ENCODE assay signal across 18 cellular contexts in the genomic region with DNA sequence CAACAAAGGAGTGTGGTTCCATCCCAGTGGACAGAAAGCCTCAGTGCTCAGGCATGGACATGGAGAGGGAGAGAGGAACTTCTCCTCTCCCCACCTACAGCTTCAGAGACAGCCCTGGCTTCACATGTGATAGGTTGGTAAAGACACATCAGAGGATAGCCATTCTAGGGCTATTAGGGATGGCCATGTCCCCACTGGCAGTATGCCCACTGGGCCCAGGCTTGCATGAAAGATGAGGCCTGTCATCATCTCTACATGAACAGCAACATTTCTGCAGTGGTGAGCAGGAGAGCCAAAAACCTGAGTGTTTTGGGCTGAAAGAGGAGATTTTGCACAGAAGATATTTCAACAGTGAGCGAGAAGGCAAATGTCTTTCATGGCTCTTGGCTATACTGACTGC.
"Had no signal": no experiment of that assay in that cellular context is flagged by ENCODE, and none has a peak within 500 bp of the region (broad histone marks: within the 10 kb centered on the region; RNA-seq: fewer than 3 reads in every experiment).

No MANE protein-coding gene starts in this region.

- H3K27ac ChIP-seq: body of pancreas, dorsolateral prefrontal cortex, lower lobe of right lung, ovary, right lobe of liver, stomach had no signal

- H3K4me1 ChIP-seq: body of pancreas, lower lobe of right lung, right lobe of liver, stomach had no signal

- H3K27me3 Mint-ChIP-seq: activated B cell treated with CpG ODN at 0.5 μM for 24 hours; activated CD4-positive, alpha-beta memory T cell treated with anti-CD3 and anti-CD28 coated beads, Interleukin-2, amount 10 ng/mL, durations not matched to agents 7 days and 5 days; activated naive CD8-positive, alpha-beta T cell treated with anti-CD3 and anti-CD28 coated beads, Interleukin-2, amount 10 ng/mL, durations not matched to agents 7 days and 5 days; naive thymus-derived CD8-positive, alpha-beta T cell; type B pancreatic cell had no signal

- H3K9me3 ChIP-seq: body of pancreas, lower lobe of right lung, right lobe of liver had no signal

- H3K4me3 Mint-ChIP-seq: activated B cell treated with CpG ODN at 0.5 μM for 24 hours; activated CD4-positive, alpha-beta memory T cell treated with anti-CD3 and anti-CD28 coated beads, Interleukin-2, amount 10 ng/mL, durations not matched to agents 7 days and 5 days; activated naive CD8-positive, alpha-beta T cell treated with anti-CD3 and anti-CD28 coated beads, Interleukin-2, amount 10 ng/mL, durations not matched to agents 7 days and 5 days; naive thymus-derived CD8-positive, alpha-beta T cell; type B pancreatic cell had no signal

- H3K4me3 ChIP-seq: body of pancreas, dorsolateral prefrontal cortex, lower lobe of right lung, ovary, right lobe of liver, stomach had no signal

- ATAC-seq: body of pancreas; naive thymus-derived CD8-positive, alpha-beta T cell had no signal

- H3K27me3 ChIP-seq: body of pancreas, dorsolateral prefrontal cortex, ovary, right lobe of liver, stomach had no signal

- H3K36me3 ChIP-seq: lower lobe of right lung, ovary, right lobe of liver, stomach had no signal

- H3K36me3 Mint-ChIP-seq: activated naive CD8-positive, alpha-beta T cell treated with anti-CD3 and anti-CD28 coated beads, Interleukin-2, amount 10 ng/mL, durations not matched to agents 7 days and 5 days; naive thymus-derived CD8-positive, alpha-beta T cell; type B pancreatic cell had no signal

- H3K4me1 Mint-ChIP-seq: activated B cell treated with CpG ODN at 0.5 μM for 24 hours; activated CD4-positive, alpha-beta memory T cell treated with anti-CD3 and anti-CD28 coated beads, Interleukin-2, amount 10 ng/mL, durations not matched to agents 7 days and 5 days; activated naive CD8-positive, alpha-beta T cell treated with anti-CD3 and anti-CD28 coated beads, Interleukin-2, amount 10 ng/mL, durations not matched to agents 7 days and 5 days; naive thymus-derived CD8-positive, alpha-beta T cell had no signal

- DNase-seq: activated B cell treated with CpG ODN at 0.5 μM for 24 hours; activated CD4-positive, alpha-beta memory T cell treated with anti-CD3 and anti-CD28 coated beads, Interleukin-2, amount 10 ng/mL, durations not matched to agents 7 days and 5 days; activated CD4-positive, alpha-beta T cell treated with anti-CD3 and anti-CD28 coated beads for 4 hours; activated naive CD4-positive, alpha-beta T cell treated with Interleukin-2 at 50 U/mL for 16 hours; activated naive CD8-positive, alpha-beta T cell treated with anti-CD3 and anti-CD28 coated beads, Interleukin-2, amount 10 ng/mL, durations not matched to agents 7 days and 5 days; activated T-cell treated with anti-CD3 and anti-CD28 coated beads, Interleukin-2, amount 50 U/mL, for 1 hour; body of pancreas; central memory CD4-positive, alpha-beta T cell; foreskin fibroblast; lower lobe of right lung; naive thymus-derived CD8-positive, alpha-beta T cell; ovary; stimulated activated CD4-positive, alpha-beta T cell treated with anti-CD3 and anti-CD28 coated beads, Interleukin-2, amount 100 ng/mL, for 48 hours; stomach had no signal

- H3K9me3 Mint-ChIP-seq: activated CD4-positive, alpha-beta memory T cell treated with anti-CD3 and anti-CD28 coated beads, Interleukin-2, amount 10 ng/mL, durations not matched to agents 7 days and 5 days; activated T-helper 2 cell treated with anti-CD3 and anti-CD28 coated beads, Interferon-gamma antibody, Interleukin-2, Interleukin-4, amounts not matched to agents 10 μg/mL and 5 μg/mL and 100 μg/mL, durations not matched to agents 14 hours and 24 hours and 36 hours had no signal

- H3K27ac Mint-ChIP-seq: activated B cell treated with CpG ODN at 0.5 μM for 24 hours; activated CD4-positive, alpha-beta memory T cell treated with anti-CD3 and anti-CD28 coated beads, Interleukin-2, amount 10 ng/mL, durations not matched to agents 7 days and 5 days; activated naive CD8-positive, alpha-beta T cell treated with anti-CD3 and anti-CD28 coated beads, Interleukin-2, amount 10 ng/mL, durations not matched to agents 7 days and 5 days; activated T-helper 2 cell treated with anti-CD3 and anti-CD28 coated beads, Interferon-gamma antibody, Interleukin-2, Interleukin-4, amounts not matched to agents 10 μg/mL and 5 μg/mL and 100 μg/mL, durations not matched to agents 14 hours and 24 hours and 36 hours; naive thymus-derived CD8-positive, alpha-beta T cell; type B pancreatic cell had no signal
